Comparison of ENCODE assay signal across 9 cellular contexts in the genomic region with DNA sequence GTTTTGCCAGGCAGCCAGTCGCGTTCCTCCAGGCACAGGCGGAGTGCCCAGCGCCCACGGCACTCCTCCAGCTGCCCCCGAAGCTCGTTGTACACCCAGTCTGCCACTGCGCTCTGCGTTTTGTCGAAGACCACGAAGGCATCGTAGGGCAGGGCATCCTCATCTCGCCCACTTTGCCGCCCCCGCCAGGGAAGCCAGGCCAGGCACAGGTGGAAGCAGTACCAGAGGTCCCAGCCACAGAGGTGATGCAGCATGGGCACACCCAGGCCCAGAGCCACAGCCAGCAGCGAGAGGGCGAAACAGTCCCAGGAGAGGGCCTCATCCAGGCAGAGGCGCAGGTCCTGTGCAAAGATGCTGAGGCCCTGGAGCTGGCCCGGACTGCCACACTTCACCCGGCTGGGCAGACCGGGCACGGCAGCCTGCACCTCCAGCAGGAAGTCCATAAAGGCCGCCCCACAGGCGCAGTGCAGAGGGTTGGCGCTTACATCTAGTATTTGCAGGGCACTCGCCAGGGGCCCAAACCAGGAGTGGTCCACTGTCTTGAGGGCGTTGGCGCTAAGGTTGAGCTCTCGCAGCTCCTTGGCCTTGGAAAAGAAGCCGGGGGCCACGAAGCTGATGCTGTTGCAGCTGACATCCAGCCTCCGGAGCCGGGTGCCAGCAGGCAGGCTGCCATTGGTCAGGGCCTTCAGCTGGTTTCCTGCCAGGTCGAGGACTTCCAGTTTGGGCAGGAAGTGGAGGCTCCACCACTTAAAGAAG. TPM values are rescaled to one million over a fixed set of nuclear protein-coding genes. Genes with fewer than 3 reads are reported as not detected.
DNase-seq lines count a peak whose midpoint lies in the region; ATAC-seq lines count a peak whose summit lies in the region.
"Had no signal": no experiment of that assay in that cellular context is flagged by ENCODE, and none has a peak within 500 bp of the region (broad histone marks: within the 10 kb centered on the region; RNA-seq: fewer than 3 reads in every experiment).

No MANE protein-coding gene starts in this region.

- H3K36me3 Mint-ChIP-seq in activated naive CD8-positive, alpha-beta T cell, result no peaks in the 10 kb centered on the region

- peaks cover 50% of the 10 kb centered on the region for H3K36me3 ChIP-seq in Karpas-422 (ENCODE audit: insufficient read depth, low read length)
- H3K36me3 ChIP-seq: thyroid gland had no signal

- no peak overlapping the region for H3K27ac ChIP-seq in Karpas-422 (ENCODE audit: low read length)

- no peaks in the 10 kb centered on the region for H3K27me3 Mint-ChIP-seq in activated naive CD8-positive, alpha-beta T cell

- ATAC-seq in activated CD4-positive, CD25-positive, alpha-beta regulatory T cell treated with anti-CD3 and anti-CD28 coated beads, Interleukin-2, amount 50 U/mL, for 24 hours, result peak; percentile 29 to 43
- ATAC-seq in GM18502 (IDR thresholded peaks at IDR 0.05; ENCODE audit: poor library complexity, unreplicated experiment) (no peak), HG03175 (IDR thresholded peaks at IDR 0.05; ENCODE audit: unreplicated experiment) (no peak), GM18870 (IDR thresholded peaks at IDR 0.05; ENCODE audit: unreplicated experiment) (no peak)

- peaks cover 71% of the 10 kb centered on the region for H4K20me1 ChIP-seq in Karpas-422 (ENCODE audit: insufficient read depth, low read depth, low read length)

- no peaks in the 10 kb centered on the region for H3K9me3 Mint-ChIP-seq in activated naive CD8-positive, alpha-beta T cell (ENCODE audit: low read depth)

- peaks cover 69% of the 10 kb centered on the region for H3K4me1 ChIP-seq in Karpas-422 (ENCODE audit: low read length)

- no peaks in the 10 kb centered on the region for H3K9me2 ChIP-seq in Karpas-422 (replicated peaks; ENCODE audit: insufficient read depth, low read length)

- peak overlapping the region; percentile 73 for H3K4me3 Mint-ChIP-seq in activated naive CD8-positive, alpha-beta T cell

- H3K4me1 Mint-ChIP-seq in activated naive CD8-positive, alpha-beta T cell (ENCODE audit: low read depth), result peaks cover 90% of the 10 kb centered on the region

- H3K4me2 ChIP-seq in Karpas-422 (ENCODE audit: low read depth, low read length, poor library complexity, severe bottlenecking), result peak overlapping the region; percentile 10

- H2AFZ ChIP-seq in Karpas-422 (ENCODE audit: low read length), result no peak overlapping the region

- no peak overlapping the region for H3K9ac ChIP-seq in Karpas-422 (ENCODE audit: low read length)

- peak overlapping the region; percentile 83 for H3K27ac Mint-ChIP-seq in activated naive CD8-positive, alpha-beta T cell

- no peak overlapping the region; the same call in 1 of the 2 replicates for H3K4me3 ChIP-seq in Karpas-422 (ENCODE audit: low read length)
- H3K4me3 ChIP-seq: thyroid gland had no signal

- no peaks in the 10 kb centered on the region for H3K9me3 ChIP-seq in Karpas-422 (ENCODE audit: low read length)
- H3K9me3 ChIP-seq: thyroid gland had no signal

- H3K79me2 ChIP-seq in Karpas-422 (ENCODE audit: low read length), result peaks cover 61% of the 10 kb centered on the region

- DNase-seq in Karpas-422, result no peak
- DNase-seq in stimulated activated CD4-positive, alpha-beta T cell treated with anti-CD3 and anti-CD28 coated beads, Interleukin-4, amount 100 ng/mL, for 1 hour, result peak; percentile 44
- DNase-seq: DMS79 had no signal

- no peaks in the 10 kb centered on the region for H3K27me3 ChIP-seq in Karpas-422 (ENCODE audit: low read length)
- H3K27me3 ChIP-seq: thyroid gland had no signal

RNA-seq across cellular contexts. Expression of a gene that starts 3.7 kb away (rescaled TPM):
- total RNA-seq in Karpas-422 (2014; rRNA removed; shearing (Covaris generic); ENCODE audit: low replicate concordance), result 7.4 and 26.5 TPM in 2 replicates

RNA-seq across cellular contexts. Expression of a gene that starts 17.2 kb away (rescaled TPM):
- 42.0 and 76.3 TPM in 2 replicates for total RNA-seq in Karpas-422 (2014; rRNA removed; shearing (Covaris generic); ENCODE audit: low replicate concordance)

RNA-seq across cellular contexts. Expression of a gene that starts 23.8 kb away (rescaled TPM):
- total RNA-seq in Karpas-422 (2014; rRNA removed; shearing (Covaris generic); ENCODE audit: low replicate concordance), result 24.8 and 41.6 TPM in 2 replicates

RNA-seq across cellular contexts. Expression of a gene that starts 23.8 kb away (rescaled TPM):
- total RNA-seq in Karpas-422 (2014; rRNA removed; shearing (Covaris generic); ENCODE audit: low replicate concordance), result 25.5 and 35.4 TPM in 2 replicates

RNA-seq across cellular contexts. Expression of a gene that starts 56.7 kb away (rescaled TPM):
- 30.4 and 42.0 TPM in 2 replicates for total RNA-seq in Karpas-422 (2014; rRNA removed; shearing (Covaris generic); ENCODE audit: low replicate concordance)

Comparison
In these comparisons a context has a peak if more than half of its experiments do, and no peak if none do; other contexts are left out.
1. ATAC-seq: peak in activated CD4-positive, CD25-positive, alpha-beta regulatory T cell treated with anti-CD3 and anti-CD28 coated beads, Interleukin-2, amount 50 U/mL, for 24 hours (2 of 2); none in GM18502 (single experiment), HG03175 (single experiment) and GM18870 (single experiment).